In the genomic region with DNA sequence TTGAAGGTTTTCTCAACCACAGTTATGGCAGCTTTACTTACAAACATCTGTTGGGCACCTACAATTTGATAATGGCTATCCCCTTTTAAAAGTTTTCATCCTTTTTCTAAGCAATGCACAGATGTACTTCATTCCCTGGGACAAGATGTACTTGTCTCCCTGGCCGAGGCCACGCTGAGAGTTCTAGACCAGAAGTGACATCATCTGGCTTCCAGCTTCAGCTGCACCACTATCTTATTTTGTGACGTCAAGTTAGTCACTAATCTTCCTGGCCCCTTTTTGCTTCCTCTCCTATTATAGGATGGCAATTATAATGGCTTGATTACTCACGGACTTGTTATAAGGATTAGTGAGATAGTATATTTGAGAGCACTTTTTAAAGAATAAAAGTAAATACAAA, we compare ENCODE assay signal across 25 cellular contexts.
"Had no signal": no experiment of that assay in that cellular context is flagged by ENCODE, and none has a peak within 500 bp of the region (broad histone marks: within the 10 kb centered on the region; RNA-seq: fewer than 3 reads in every experiment).

No MANE protein-coding gene starts in this region.

- H3K9me3 ChIP-seq: esophagus squamous epithelium, gastroesophageal sphincter had no signal

- H3K27me3 ChIP-seq: brain microvascular endothelial cell, esophagus squamous epithelium, gastroesophageal sphincter had no signal

- ATAC-seq: activated CD4-positive, CD25-positive, alpha-beta regulatory T cell treated with anti-CD3 and anti-CD28 coated beads, Interleukin-2, amount 50 U/mL, for 24 hours; activated CD8-positive, alpha-beta T cell treated with anti-CD3 and anti-CD28 coated beads for 36 hours; activated T-cell treated with anti-CD3 and anti-CD28 coated beads, Interleukin-2, amount 50 U/mL, for 4 hours; activated T-helper 17 cell treated with anti-CD3 and anti-CD28 coated beads, Interleukin-2, amount 50 U/mL, for 72 hours; gastroesophageal sphincter; T-helper 17 cell had no signal

- H3K36me3 ChIP-seq: brain microvascular endothelial cell, esophagus squamous epithelium, gastroesophageal sphincter, WERI-Rb-1 had no signal

- H3K4me3 ChIP-seq: esophagus squamous epithelium, gastroesophageal sphincter had no signal

- H3K4me1 ChIP-seq: esophagus squamous epithelium, gastroesophageal sphincter had no signal

- DNase-seq: activated B cell treated with CpG ODN at 0.5 μM for 24 hours; activated CD4-positive, alpha-beta T cell treated with anti-CD3 and anti-CD28 coated beads for 48 hours; activated CD4-positive, alpha-beta T cell treated with anti-CD3 and anti-CD28 coated beads, Interleukin-2, amount 50 U/mL, for 1 hour; activated CD4-positive, alpha-beta T cell treated with anti-CD3 and anti-CD28 coated beads, Interleukin-2, amount 50 U/mL, for 48 hours; activated CD8-positive, alpha-beta memory T cell treated with anti-CD3 and anti-CD28 coated beads for 24 hours; activated CD8-positive, alpha-beta T cell treated with anti-CD3 and anti-CD28 coated beads for 36 hours; activated effector memory CD4-positive, alpha-beta T cell treated with Interleukin-2 at 50 U/mL for 16 hours; activated gamma-delta T cell treated with Interleukin-2 at 50 U/mL for 16 hours; activated naive CD4-positive, alpha-beta T cell treated with anti-CD3 and anti-CD28 coated beads, Interleukin-2, amount 50 U/mL, for 16 hours; activated naive CD4-positive, alpha-beta T cell treated with Interleukin-2 at 50 U/mL for 16 hours; activated T-cell treated with anti-CD3 and anti-CD28 coated beads, Interleukin-2, amount 50 U/mL, for 4 hours; amniotic stem cell; anterior cingulate cortex; brain microvascular endothelial cell; caudate nucleus; effector CD8-positive, alpha-beta T cell; esophagus squamous epithelium; T-helper 1 cell; T-helper 17 cell; T1000; WERI-Rb-1 had no signal

- H3K27ac ChIP-seq: brain microvascular endothelial cell, epithelial cell of prostate, esophagus squamous epithelium, gastroesophageal sphincter, WERI-Rb-1 had no signal
